In genomic region chr12:25423355-25423754, GRCh38 we compare ENCODE assay signal across 17 cellular contexts.
"Had no signal": no experiment of that assay in that cellular context is flagged by ENCODE, and none has a peak within 500 bp of the region (broad histone marks: within the 10 kb centered on the region; RNA-seq: fewer than 3 reads in every experiment).

No MANE protein-coding gene starts in this region.

- ATAC-seq: activated T-cell treated with anti-CD3 and anti-CD28 coated beads, Interleukin-2, amount 50 U/mL, for 72 hours had no signal

- H3K27ac ChIP-seq: ascending aorta, epithelial cell of prostate, tibial artery, vagina had no signal

- H3K27me3 ChIP-seq: ascending aorta, tibial artery, vagina had no signal

- H3K9me3 ChIP-seq: ascending aorta, tibial artery, vagina had no signal

- H3K4me1 ChIP-seq: ascending aorta, vagina had no signal

- H3K4me3 ChIP-seq: ascending aorta, smooth muscle cell, tibial artery, vagina had no signal

- DNase-seq: activated CD4-positive, alpha-beta memory T cell treated with anti-CD3 and anti-CD28 coated beads for 36 hours; activated CD4-positive, alpha-beta T cell treated with anti-CD3 and anti-CD28 coated beads for 1 hour; activated CD8-positive, alpha-beta memory T cell treated with anti-CD3 and anti-CD28 coated beads, Interleukin-2, amount 50 U/mL, for 4 hours; activated naive CD8-positive, alpha-beta T cell treated with anti-CD3 and anti-CD28 coated beads, Interleukin-2, amount 10 ng/mL, durations not matched to agents 7 days and 5 days; activated T-cell treated with anti-CD3 and anti-CD28 coated beads, Interleukin-2, amount 50 U/mL, for 72 hours; caudate nucleus; cortex of kidney; effector CD8-positive, alpha-beta T cell; hypothalamus; kidney glomerular epithelial cell; mammary epithelial cell; nephron progenitor cell; tibial artery had no signal

- H3K36me3 ChIP-seq: ascending aorta, tibial artery, vagina had no signal
